ENCODE assay signal across 11 cellular contexts in genomic region chr3:58288011-58288728, GRCh38. TPM values are rescaled to one million over a fixed set of nuclear protein-coding genes. Genes with fewer than 3 reads are reported as not detected.
A peak's percentile ranks its signal among the peaks of the same experiment; 100 is the strongest.
DNase-seq lines count a peak whose midpoint lies in the region; ATAC-seq lines count a peak whose summit lies in the region.
"Had no signal": no experiment of that assay in that cellular context is flagged by ENCODE, and none has a peak within 500 bp of the region (broad histone marks: within the 10 kb centered on the region; RNA-seq: fewer than 3 reads in every experiment).

No MANE protein-coding gene starts in this region.

- H3K27ac ChIP-seq in layer of hippocampus (ENCODE audit: low read depth, low read length): peak overlapping the region; percentile 94
- H3K27ac ChIP-seq: C4-2B had no signal

- in situ Hi-C loops in G401 (cut with HindIII; ENCODE audit: low sequenced_read_pairs): no loop called here
- in situ Hi-C loops in SK-MEL-5 (cut with HindIII; ENCODE audit: low pct_unique_long_range_greater_than_20kb, low sequenced_read_pairs): no loop called here

- H3K4me1 Mint-ChIP-seq in T-helper 17 cell: peaks cover 3% of the 10 kb centered on the region

- no peak overlapping the region for H3K27ac Mint-ChIP-seq in T-helper 17 cell

- ATAC-seq in HG03135 (IDR thresholded peaks at IDR 0.05; ENCODE audit: unreplicated experiment) (no peak), T-helper 17 cell (no peak)

- no peaks in the 10 kb centered on the region for H3K27me3 Mint-ChIP-seq in T-helper 17 cell

- no peak overlapping the region for H3K4me3 Mint-ChIP-seq in T-helper 17 cell

- no peaks in the 10 kb centered on the region for H3K9me3 ChIP-seq in T-helper 17 cell (ENCODE audit: control insufficient read depth, low read length, poor library complexity, severe bottlenecking)

- peak; percentile 94 for DNase-seq in G401 (ENCODE audit: low spot score)
- peak; percentile 52 for DNase-seq in SK-MEL-5 (ENCODE audit: low read depth, low spot score)
- no peak for DNase-seq in SHP77 treated with DMSO at 0.1 percent for 48 hours (lab: John Stamatoyannopoulos, UW)
- DNase-seq in T-helper 17 cell: no peak
- DNase-seq: aorta; MM.1S; NCI-H526; stimulated activated CD4-positive, alpha-beta T cell treated with anti-CD3 and anti-CD28 coated beads, Interleukin-1b, Interleukin-23, amount 100 ng/mL, for 48 hours had no signal

- peaks cover 10% of the 10 kb centered on the region for H3K36me3 Mint-ChIP-seq in T-helper 17 cell (ENCODE audit: low read depth)

- no peaks in the 10 kb centered on the region for H3K27me3 ChIP-seq in layer of hippocampus (ENCODE audit: control insufficient read depth, insufficient read depth, low read length)

RNA-seq across cellular contexts. Expression of gene RPP14, which starts 17.9 kb away (rescaled TPM):
- total RNA-seq in G401 (2014; rRNA removed; shearing (Covaris generic)): 17.0 and 25.1 TPM in 2 replicates
- total RNA-seq in SK-MEL-5 (2014; rRNA removed; shearing (Covaris generic)): 25.4 and 26.4 TPM in 2 replicates
- polyA plus RNA-seq in SK-MEL-5 (2015; cell fraction: cytosol; rRNA removed): 16.9 and 18.1 TPM in 2 replicates
- 18.2 and 23.8 TPM in 2 replicates for polyA plus RNA-seq in SK-MEL-5 (2015; cell fraction: nucleus; rRNA removed)
- 10 to 100 TPM; 16.4 to 19.4 TPM for total RNA-seq in T-helper 17 cell

RNA-seq across cellular contexts. Expression of gene HTD2, which starts 18.1 kb away (rescaled TPM):
- total RNA-seq in G401 (2014; rRNA removed; shearing (Covaris generic)): 7.3 and 19.6 TPM in 2 replicates
- total RNA-seq in SK-MEL-5 (2014; rRNA removed; shearing (Covaris generic)): 11.2 and 14.4 TPM in 2 replicates
- polyA plus RNA-seq in SK-MEL-5 (2015; cell fraction: cytosol; rRNA removed): 9.7 and 13.8 TPM in 2 replicates
- 2.9 and 3.0 TPM in 2 replicates for polyA plus RNA-seq in SK-MEL-5 (2015; cell fraction: nucleus; rRNA removed)
- total RNA-seq in T-helper 17 cell: 1 to 10 TPM; 6.9 to 7.3 TPM

RNA-seq across cellular contexts. Expression of gene PXK, which starts 44.5 kb away (rescaled TPM):
- 17.0 and 18.4 TPM in 2 replicates for total RNA-seq in G401 (2014; rRNA removed; shearing (Covaris generic))
- 42.0 and 45.8 TPM in 2 replicates for total RNA-seq in SK-MEL-5 (2014; rRNA removed; shearing (Covaris generic))
- polyA plus RNA-seq in SK-MEL-5 (2015; cell fraction: cytosol; rRNA removed): 37.3 and 42.9 TPM in 2 replicates
- polyA plus RNA-seq in SK-MEL-5 (2015; cell fraction: nucleus; rRNA removed): 34.2 and 46.6 TPM in 2 replicates
- total RNA-seq in T-helper 17 cell: 10 to 100 TPM; 20.1 to 23.1 TPM

RNA-seq across cellular contexts. Expression of gene ABHD6, which starts 50.6 kb away (rescaled TPM):
- total RNA-seq in G401 (2014; rRNA removed; shearing (Covaris generic)): 15.0 and 17.2 TPM in 2 replicates
- 38.2 and 43.5 TPM in 2 replicates for total RNA-seq in SK-MEL-5 (2014; rRNA removed; shearing (Covaris generic))
- 32.4 and 35.0 TPM in 2 replicates for polyA plus RNA-seq in SK-MEL-5 (2015; cell fraction: cytosol; rRNA removed)
- polyA plus RNA-seq in SK-MEL-5 (2015; cell fraction: nucleus; rRNA removed): 13.3 and 16.7 TPM in 2 replicates
- 1 to 10 TPM; 2.1 to 2.9 TPM for total RNA-seq in T-helper 17 cell

Comparison
In these comparisons a context has a peak if more than half of its experiments do, and no peak if none do; other contexts are left out.
1. DNase-seq: peak in G401 (single experiment) and SK-MEL-5 (single experiment); none in SHP77 treated with DMSO at 0.1 percent for 48 hours (single experiment) and T-helper 17 cell (0 of 3).